Comparison of ENCODE assay signal across 19 cellular contexts in the genomic region with DNA sequence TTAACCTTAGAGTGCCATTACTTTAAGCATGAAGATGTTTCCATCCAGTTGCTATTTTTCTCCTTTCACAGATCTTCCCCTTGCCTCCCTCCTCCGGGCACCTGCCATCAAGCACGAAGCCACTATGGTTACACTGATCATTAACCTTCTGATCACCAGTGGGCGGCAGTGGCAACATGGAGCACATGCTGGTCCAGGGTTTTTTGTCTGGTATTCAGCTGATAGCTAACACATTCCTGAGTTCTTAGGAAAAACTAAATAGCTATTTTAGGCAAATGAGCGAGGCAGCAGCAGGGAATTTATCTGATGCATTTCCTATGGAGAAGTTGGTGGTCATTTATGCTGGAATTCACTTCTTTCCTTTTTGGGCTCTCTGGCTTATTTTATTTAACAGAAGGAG. TPM values are rescaled to one million over a fixed set of nuclear protein-coding genes. Genes with fewer than 3 reads are reported as not detected.
"Had no signal": no experiment of that assay in that cellular context is flagged by ENCODE, and none has a peak within 500 bp of the region (broad histone marks: within the 10 kb centered on the region; RNA-seq: fewer than 3 reads in every experiment).

No MANE protein-coding gene starts in this region.

- H3K4me1 ChIP-seq: breast epithelium, foreskin keratinocyte, upper lobe of left lung had no signal

- ATAC-seq: activated CD8-positive, alpha-beta T cell treated with anti-CD3 and anti-CD28 coated beads, Interleukin-2, amount 10 ng/mL, durations not matched to agents 7 days and 5 days; activated naive CD4-positive, alpha-beta T cell treated with anti-CD3 and anti-CD28 coated beads, Interleukin-2, amount 50 U/mL, for 72 hours; activated T-helper 17 cell treated with anti-CD3 and anti-CD28 coated beads, Interleukin-2, amount 50 U/mL, for 72 hours; foreskin keratinocyte; left cardiac atrium; stimulated activated naive CD8-positive, alpha-beta T cell treated with anti-CD3 and anti-CD28 coated beads, Interleukin-15, Interleukin-2, amounts not matched to agents 100 U/mL and 50 U/mL, for 24 hours had no signal

- H3K4me3 ChIP-seq: breast epithelium, upper lobe of left lung had no signal

- DNase-seq: activated CD4-positive, alpha-beta T cell treated with anti-CD3 and anti-CD28 coated beads for 1 hour; activated CD4-positive, alpha-beta T cell treated with anti-CD3 and anti-CD28 coated beads, Interleukin-2, amount 50 U/mL, for 1 hour; activated CD8-positive, alpha-beta T cell treated with anti-CD3 and anti-CD28 coated beads, Interleukin-2, amount 10 ng/mL, durations not matched to agents 7 days and 5 days; aorta; cerebellar nuclear complex; cortex of kidney; foreskin keratinocyte; left cardiac atrium; naive B cell; occipital lobe; stimulated activated CD4-positive, alpha-beta T cell treated with anti-CD3 and anti-CD28 coated beads, Interleukin-4, amount 100 ng/mL, for 24 hours; stimulated activated naive CD8-positive, alpha-beta T cell treated with anti-CD3 and anti-CD28 coated beads, Interleukin-15, Interleukin-2, amounts not matched to agents 100 U/mL and 50 U/mL, for 24 hours; T-helper 1 cell; upper lobe of left lung; WERI-Rb-1 had no signal

- H3K27ac ChIP-seq: breast epithelium, foreskin keratinocyte, upper lobe of left lung, WERI-Rb-1 had no signal

- H3K27me3 ChIP-seq: breast epithelium, foreskin keratinocyte, upper lobe of left lung had no signal

RNA-seq across cellular contexts. Expression of a gene that starts 22.8 kb away (rescaled TPM):
- total RNA-seq: activated naive CD4-positive, alpha-beta T cell treated with anti-CD3 and anti-CD28 coated beads, Interleukin-2, amount 50 U/mL, for 72 hours; activated T-helper 17 cell treated with anti-CD3 and anti-CD28 coated beads, Interleukin-2, amount 50 U/mL, for 72 hours; foreskin keratinocyte had no signal
- polyA plus RNA-seq: foreskin keratinocyte, neural cell had no signal
